ENCODE assay signal across 1 cellular context in the genomic region with DNA sequence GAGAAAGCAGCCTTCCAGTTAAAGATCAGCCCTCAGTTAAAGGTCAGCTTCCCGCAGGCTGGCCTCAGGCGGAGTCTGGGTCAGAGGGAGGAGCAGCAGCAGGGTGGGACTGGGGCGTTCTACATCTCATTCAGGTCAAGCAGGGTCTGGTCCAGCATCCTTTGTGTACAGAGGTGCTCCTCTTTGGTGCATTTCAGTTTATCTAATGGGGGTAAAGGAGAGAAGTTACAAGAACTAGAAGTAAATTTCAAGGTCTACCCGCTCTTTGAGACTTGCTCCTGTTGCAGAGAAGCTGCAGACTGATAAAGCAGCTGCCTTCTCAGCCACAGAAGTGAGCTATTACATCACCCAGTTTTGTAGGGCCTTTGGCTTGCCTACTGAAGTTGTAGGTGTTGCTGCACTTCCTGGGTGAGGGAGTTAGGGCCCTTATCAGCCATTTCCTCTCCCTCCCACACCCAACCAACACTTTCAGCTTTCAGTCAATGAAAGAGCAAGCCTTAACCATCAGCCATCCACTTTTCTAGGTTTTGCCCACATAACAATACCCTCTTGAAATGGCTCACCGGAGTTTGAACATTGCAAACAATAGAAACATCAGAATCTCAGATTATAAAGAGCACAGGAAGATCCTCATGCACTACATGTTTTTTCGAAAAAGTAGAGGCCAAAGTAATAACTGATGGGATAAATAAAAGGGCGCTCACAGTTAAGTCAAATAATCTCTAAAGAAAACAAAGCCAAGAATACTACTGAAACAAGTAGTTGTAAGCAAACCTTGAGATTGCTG.
TF ChIP-seq lines count a peak whose summit lies in the region.

No MANE protein-coding gene starts in this region.

TF ChIP-seq in K562, 482 proteins besides CTCF, POLR2A, EP300 and RAD21 (continued from another document and continues in another):
- TF ChIP-seq CBFA2T2 (conservative IDR thresholded peaks at IDR 0.05) (peak; percentile 64), ZNF79 (CRISPR knock-in tag; IDR thresholded peaks at IDR 0.05; ENCODE audit: low read depth) (no peak), CCNT2 (IDR thresholded peaks at IDR 0.05; ENCODE audit: borderline replicate concordance, extremely low read depth, insufficient read length, low read depth, low read length) (peak; percentile 57), ZNF551 (CRISPR knock-in tag; IDR thresholded peaks at IDR 0.05) (no peak), GMEB1 (CRISPR knock-in tag; IDR thresholded peaks at IDR 0.05) (0 out of 2 replicates have a peak, but pooled peaks have one; percentile 7), FOXO4 (CRISPR knock-in tag; IDR thresholded peaks at IDR 0.05) (no peak), SMARCB1 (IDR thresholded peaks at IDR 0.05; ENCODE audit: insufficient read length, low read depth) (no peak), ZBED1 (IDR thresholded peaks at IDR 0.05) (peak; percentile 26; the same call in 1 of the 2 replicates), KLF16 (IDR thresholded peaks at IDR 0.05) (peak; percentile 76), ZBTB40 (IDR thresholded peaks at IDR 0.05) (no peak), ZBTB40 (CRISPR knock-in tag; IDR thresholded peaks at IDR 0.05) (no peak), RFX5 (IDR thresholded peaks at IDR 0.05; ENCODE audit: low read depth, low read length) (no peak), TSC22D4 (tag; IDR thresholded peaks at IDR 0.05) (no peak), ZNF212 (CRISPR knock-in tag; IDR thresholded peaks at IDR 0.05) (no peak), ZNF583 (CRISPR knock-in tag; IDR thresholded peaks at IDR 0.05) (no peak), GTF2A2 (tag; IDR thresholded peaks at IDR 0.05) (no peak), ZNF318 (IDR thresholded peaks at IDR 0.05; ENCODE audit: borderline replicate concordance in 1 of 2, low read depth in 1 of 2) (peak in 1 of 2 experiments; percentile 68; a peak in 2 of 4 replicates), LCOR (CRISPR knock-in tag; IDR thresholded peaks at IDR 0.05) (no peak; the same call in 1 of the 2 replicates), ARID2 (IDR thresholded peaks at IDR 0.05) (no peak), ZC3H4 (CRISPR knock-in tag; IDR thresholded peaks at IDR 0.05; ENCODE audit: borderline replicate concordance) (no peak), E2F1 (CRISPR knock-in tag; IDR thresholded peaks at IDR 0.05) (no peak), GTF2E2 (tag; IDR thresholded peaks at IDR 0.05) (no peak; the same call in 1 of the 2 replicates)
- TF ChIP-seq, protein P1, sequence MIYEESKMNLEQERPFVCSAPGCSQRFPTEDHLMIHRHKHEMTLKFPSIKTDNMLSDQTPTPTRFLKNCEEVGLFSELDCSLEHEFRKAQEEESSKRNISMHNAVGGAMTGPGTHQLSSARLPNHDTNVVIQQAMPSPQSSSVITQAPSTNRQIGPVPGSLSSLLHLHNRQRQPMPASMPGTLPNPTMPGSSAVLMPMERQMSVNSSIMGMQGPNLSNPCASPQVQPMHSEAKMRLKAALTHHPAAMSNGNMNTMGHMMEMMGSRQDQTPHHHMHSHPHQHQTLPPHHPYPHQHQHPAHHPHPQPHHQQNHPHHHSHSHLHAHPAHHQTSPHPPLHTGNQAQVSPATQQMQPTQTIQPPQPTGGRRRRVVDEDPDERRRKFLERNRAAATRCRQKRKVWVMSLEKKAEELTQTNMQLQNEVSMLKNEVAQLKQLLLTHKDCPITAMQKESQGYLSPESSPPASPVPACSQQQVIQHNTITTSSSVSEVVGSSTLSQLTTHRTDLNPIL (CRISPR knock-in tag; IDR thresholded peaks at IDR 0.05) = no peak
- TF ChIP-seq, protein P2, sequence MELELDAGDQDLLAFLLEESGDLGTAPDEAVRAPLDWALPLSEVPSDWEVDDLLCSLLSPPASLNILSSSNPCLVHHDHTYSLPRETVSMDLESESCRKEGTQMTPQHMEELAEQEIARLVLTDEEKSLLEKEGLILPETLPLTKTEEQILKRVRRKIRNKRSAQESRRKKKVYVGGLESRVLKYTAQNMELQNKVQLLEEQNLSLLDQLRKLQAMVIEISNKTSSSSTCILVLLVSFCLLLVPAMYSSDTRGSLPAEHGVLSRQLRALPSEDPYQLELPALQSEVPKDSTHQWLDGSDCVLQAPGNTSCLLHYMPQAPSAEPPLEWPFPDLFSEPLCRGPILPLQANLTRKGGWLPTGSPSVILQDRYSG (tag; conservative IDR thresholded peaks at IDR 0.05; ENCODE audit: low read depth) = no peak
